Comparison of ENCODE assay signal across 9 cellular contexts in genomic region chr1:77975907-77976306, GRCh38. TPM values are rescaled to one million over a fixed set of nuclear protein-coding genes. Genes with fewer than 3 reads are reported as not detected.
A peak's percentile ranks its signal among the peaks of the same experiment; 100 is the strongest.
DNase-seq lines count a peak whose midpoint lies in the region; ATAC-seq and TF ChIP-seq lines count a peak whose summit lies in the region.
"Had no signal": no experiment of that assay in that cellular context is flagged by ENCODE, and none has a peak within 500 bp of the region (broad histone marks: within the 10 kb centered on the region; RNA-seq: fewer than 3 reads in every experiment).

No MANE protein-coding gene starts in this region.

- no peaks in the 10 kb centered on the region for H3K9me3 Mint-ChIP-seq in dendritic cell treated with granulocyte-macrophage colony-stimulating factor and Interleukin-4, amounts not matched to agents 40 ng/mL and 50 ng/mL, for 4 days

- H3K4me2 ChIP-seq in DOHH2 (ENCODE audit: low read length) (peak overlapping the region; percentile 87), neural cell (ENCODE audit: low read length) (peak overlapping the region; percentile 46)

- no peaks in the 10 kb centered on the region for H3K27me3 Mint-ChIP-seq in dendritic cell treated with granulocyte-macrophage colony-stimulating factor and Interleukin-4, amounts not matched to agents 40 ng/mL and 50 ng/mL, for 4 days

- H3F3A ChIP-seq in DOHH2 (ENCODE audit: control insufficient read depth, insufficient read depth) = no peaks in the 10 kb centered on the region; the same call in 1 of the 2 replicates
- H3F3A ChIP-seq in neural cell (ENCODE audit: insufficient read depth, low read length, poor library complexity, severe bottlenecking) = peaks cover 5% of the 10 kb centered on the region

- peak overlapping the region; percentile 40 for H3K4me3 Mint-ChIP-seq in dendritic cell treated with granulocyte-macrophage colony-stimulating factor and Interleukin-4, amounts not matched to agents 40 ng/mL and 50 ng/mL, for 4 days

- no peak for DNase-seq in NT2/D1 (ENCODE audit: low read depth, low spot score)
- no peak for DNase-seq in HPDE6-E6E7 (ENCODE audit: extremely low spot score)
- no peak for DNase-seq in A172 (ENCODE audit: low spot score)
- no peak for DNase-seq in occipital lobe (lab: John Stamatoyannopoulos, UW)
- DNase-seq: stimulated activated CD4-positive, alpha-beta T cell treated with anti-CD3 and anti-CD28 coated beads, Interleukin-4, amount 100 ng/mL, for 24 hours had no signal

- peak overlapping the region; percentile 86 for H3K4me3 ChIP-seq in DOHH2 (ENCODE audit: low read length)
- peak overlapping the region; percentile 100 for H3K4me3 ChIP-seq in NT2/D1 (ENCODE audit: insufficient read length, low read depth)
- H3K4me3 ChIP-seq in neural cell (ENCODE audit: low read length) = peak overlapping the region; percentile 90

- H3K36me3 ChIP-seq in DOHH2 (ENCODE audit: control insufficient read depth, low read length) (peaks cover 74% of the 10 kb centered on the region), NT2/D1 (ENCODE audit: insufficient read depth, insufficient read length, low read length) (peaks cover 68% of the 10 kb centered on the region), neural cell (ENCODE audit: insufficient read depth, low read length) (peaks cover 3% of the 10 kb centered on the region)

- no peak overlapping the region for H2AFZ ChIP-seq in neural cell (ENCODE audit: low read depth, low read length)

- H3K9ac ChIP-seq in NT2/D1 (ENCODE audit: insufficient read length, low read depth) (peak overlapping the region; percentile 23), neural cell (ENCODE audit: low read length) (no peak overlapping the region)

- H3K27me3 ChIP-seq in DOHH2 (ENCODE audit: control insufficient read depth, low read length) (no peaks in the 10 kb centered on the region), NT2/D1 (ENCODE audit: insufficient read depth, insufficient read length) (no peaks in the 10 kb centered on the region), neural cell (ENCODE audit: insufficient read depth, low read depth, low read length) (no peaks in the 10 kb centered on the region)

- TF ChIP-seq CTCF in DOHH2 (IDR thresholded peaks at IDR 0.05; ENCODE audit: low read depth, low read length, poor library complexity, severe bottlenecking) = no peak
- no peak for TF ChIP-seq CTCF in neural cell (IDR thresholded peaks at IDR 0.05; ENCODE audit: poor library complexity, severe bottlenecking)

- H3K9me3 ChIP-seq in DOHH2 (ENCODE audit: control insufficient read depth, insufficient read depth, low read length) (no peaks in the 10 kb centered on the region), NT2/D1 (ENCODE audit: insufficient read depth, low read length) (no peaks in the 10 kb centered on the region), neural cell (ENCODE audit: low read length) (no peaks in the 10 kb centered on the region)

- TF ChIP-seq EP300 in neural cell (conservative IDR thresholded peaks at IDR 0.05; ENCODE audit: poor library complexity, severe bottlenecking) = no peak

- peaks cover 38% of the 10 kb centered on the region for H3K4me1 ChIP-seq in DOHH2 (ENCODE audit: control insufficient read depth, low read length)
- H3K4me1 ChIP-seq in NT2/D1 (ENCODE audit: insufficient read depth, insufficient read length) = no peaks in the 10 kb centered on the region

- H4K20me1 ChIP-seq in DOHH2 (ENCODE audit: control insufficient read depth, insufficient read depth, low read depth, low read length) (peaks cover 49% of the 10 kb centered on the region), neural cell (ENCODE audit: insufficient read depth) (peaks cover 31% of the 10 kb centered on the region)

- H3K79me2 ChIP-seq in DOHH2 (ENCODE audit: control insufficient read depth, low read length) (peaks cover 96% of the 10 kb centered on the region), neural cell (replicated peaks; ENCODE audit: insufficient read depth, low read length) (peaks cover 85% of the 10 kb centered on the region)

- peaks cover 34% of the 10 kb centered on the region for H3K4me1 Mint-ChIP-seq in dendritic cell treated with granulocyte-macrophage colony-stimulating factor and Interleukin-4, amounts not matched to agents 40 ng/mL and 50 ng/mL, for 4 days (ENCODE audit: low read depth)

- no peaks in the 10 kb centered on the region for H3K9me2 ChIP-seq in DOHH2 (replicated peaks; ENCODE audit: control insufficient read depth, low read length)
- H3K9me2 ChIP-seq in neural cell (ENCODE audit: insufficient read depth, low read length) = no peaks in the 10 kb centered on the region

- ATAC-seq in GM18870 (IDR thresholded peaks at IDR 0.05; ENCODE audit: unreplicated experiment) = no peak

- peaks cover 22% of the 10 kb centered on the region for H3K36me3 Mint-ChIP-seq in dendritic cell treated with granulocyte-macrophage colony-stimulating factor and Interleukin-4, amounts not matched to agents 40 ng/mL and 50 ng/mL, for 4 days (ENCODE audit: low read depth)

- intact Hi-C loops in dendritic cell treated with granulocyte-macrophage colony-stimulating factor and Interleukin-4, amounts not matched to agents 40 ng/mL and 50 ng/mL, for 4 days (cut with micrococcal nuclease) = loop anchor here (5.0 kb wide), 1 partner anchor 136 kb away; no protein-coding TSS in a partner anchor

- no peak overlapping the region for H3K27ac Mint-ChIP-seq in dendritic cell treated with granulocyte-macrophage colony-stimulating factor and Interleukin-4, amounts not matched to agents 40 ng/mL and 50 ng/mL, for 4 days

- H3K27ac ChIP-seq in DOHH2 (ENCODE audit: low read depth, low read length) = no peak overlapping the region
- no peak overlapping the region for H3K27ac ChIP-seq in neural cell (ENCODE audit: low read length)

- no peak for TF ChIP-seq RAD21 in neural cell (conservative IDR thresholded peaks at IDR 0.05)

TF ChIP-seq in neural cell, 6 proteins besides CTCF, POLR2A, EP300 and RAD21:
- TF ChIP-seq TAF1 (IDR thresholded peaks at IDR 0.05; ENCODE audit: low read depth) (no peak), SMC3 (conservative IDR thresholded peaks at IDR 0.05; ENCODE audit: poor library complexity) (no peak), REST (IDR thresholded peaks at IDR 0.05; ENCODE audit: borderline replicate concordance) (no peak), EZH2 (IDR thresholded peaks at IDR 0.05; ENCODE audit: borderline replicate concordance, insufficient read depth, low read length, poor library complexity, severe bottlenecking) (no peak), POLR2AphosphoS5 (IDR thresholded peaks at IDR 0.05) (no peak), MXI1 (conservative IDR thresholded peaks at IDR 0.05; ENCODE audit: poor library complexity, severe bottlenecking) (no peak)

RNA-seq across cellular contexts. Expression of gene FUBP1, which starts 3.0 kb away (rescaled TPM):
- 569 and 630 TPM in 2 replicates for polyA plus RNA-seq in neural cell
- 465 and 535 TPM in 2 replicates for polyA minus RNA-seq in neural cell
- 75.0 and 75.9 TPM in 2 replicates for total RNA-seq in A172 (2014; rRNA removed; shearing (Covaris generic))
- 408 TPM for total RNA-seq in occipital lobe

RNA-seq across cellular contexts. Expression of gene DNAJB4, which starts 28.8 kb away (rescaled TPM):
- polyA plus RNA-seq in neural cell = 39.4 and 42.2 TPM in 2 replicates
- polyA minus RNA-seq in neural cell = 42.1 and 46.3 TPM in 2 replicates
- total RNA-seq in A172 (2014; rRNA removed; shearing (Covaris generic)) = 39.7 and 44.5 TPM in 2 replicates
- total RNA-seq in occipital lobe = 35.4 TPM
